23 cellular contexts compared by ENCODE assay signal in genomic region chr7:157793973-157794763, GRCh38.
DNase-seq lines count a peak whose midpoint lies in the region; ATAC-seq and TF ChIP-seq lines count a peak whose summit lies in the region.
"Had no signal": no experiment of that assay in that cellular context is flagged by ENCODE, and none has a peak within 500 bp of the region (broad histone marks: within the 10 kb centered on the region; RNA-seq: fewer than 3 reads in every experiment).

No MANE protein-coding gene starts in this region.

- H2BK12ac ChIP-seq in H9 (ENCODE audit: insufficient read length, low read depth, low read length): no peak overlapping the region

- peaks cover 0 to 10% (median 0%) of the 10 kb centered on the region in 3 experiments; a peak in 4 of 7 replicates for H3K36me3 Mint-ChIP-seq in H9 (ENCODE audit: insufficient read depth in 1 of 3, low read depth in 3 of 3)
- H3K36me3 Mint-ChIP-seq in endothelial cell (ENCODE audit: low read depth, unreplicated experiment): peaks cover 37% of the 10 kb centered on the region

- no peaks in the 10 kb centered on the region; the same call in 1 of the 2 replicates for H3K27me3 ChIP-seq in H9 (ENCODE audit: insufficient read depth, low read length)
- no peaks in the 10 kb centered on the region for H3K27me3 ChIP-seq in neuron (ENCODE audit: insufficient read depth, low read length)

- H2BK20ac ChIP-seq in H9 (ENCODE audit: low read depth, low read length, poor library complexity, severe bottlenecking): no peak overlapping the region

- H2AFZ ChIP-seq in H9 (ENCODE audit: low read length) (no peak overlapping the region), neuron (ENCODE audit: low read depth, low read length) (peak overlapping the region; percentile 49)
- H2AFZ ChIP-seq: PC-9 had no signal

- H3K23me2 ChIP-seq in H9 (ENCODE audit: insufficient read length, low read depth, low read length, poor library complexity, severe bottlenecking): no peaks in the 10 kb centered on the region

- ATAC-seq in HG03280 (IDR thresholded peaks at IDR 0.05; ENCODE audit: unreplicated experiment): no peak
- ATAC-seq: GM12878, SK-N-SH treated with all-trans-retinoic acid at 6 μM for 48 hours had no signal

- peak overlapping the region; percentile 12 for H4K91ac ChIP-seq in H9 (ENCODE audit: insufficient read length, low read depth, low read length)

- no peak overlapping the region for H2AK5ac ChIP-seq in H9 (ENCODE audit: insufficient read length, low read length)

- H3K4me3 ChIP-seq in neuron (ENCODE audit: low read length): peak overlapping the region; percentile 0
- H3K4me3 ChIP-seq: GM12878, PC-9 had no signal

- no CpG with 5 or more reads among the region's 39 CpGs for WGBS in H9 (ENCODE audit: extremely low coverage, insufficient read length, low lambda C conversion rate)

- H2BK120ac ChIP-seq in H9 (ENCODE audit: low read depth, low read length, poor library complexity, severe bottlenecking): no peak overlapping the region

- H3K4me3 Mint-ChIP-seq in H9 (peak overlapping the region; percentile 6 to 56; a peak in 3 of 5 replicates), endothelial cell (ENCODE audit: unreplicated experiment) (peak overlapping the region; percentile 26)
- H3K4me3 Mint-ChIP-seq: CD4-positive, alpha-beta T cell had no signal

- H3K79me2 ChIP-seq in H9 (ENCODE audit: insufficient read depth, low read length): no peaks in the 10 kb centered on the region

- H3K56ac ChIP-seq in H9 (ENCODE audit: insufficient read length, low read depth, low read length): no peak overlapping the region

- H3K4me1 Mint-ChIP-seq in H9 (peaks cover 41 to 47% of the 10 kb centered on the region in 2 experiments), endothelial cell (ENCODE audit: unreplicated experiment) (no peaks in the 10 kb centered on the region)

- no peak overlapping the region for H4K5ac ChIP-seq in H9 (ENCODE audit: insufficient read length, low read depth, low read length)

- H3K14ac ChIP-seq in H9 (ENCODE audit: insufficient read depth, low read length): 0 out of 2 replicates have a peak overlapping the region, but pooled peaks have one; percentile 16

- no peaks in the 10 kb centered on the region for H3K9me3 Mint-ChIP-seq in H9
- H3K9me3 Mint-ChIP-seq in endothelial cell (ENCODE audit: unreplicated experiment): peaks cover 48% of the 10 kb centered on the region
- H3K9me3 Mint-ChIP-seq: CD4-positive, alpha-beta T cell had no signal

- H3K9me3 ChIP-seq in H9 (ENCODE audit: control insufficient read depth, low read depth, low read length): no peaks in the 10 kb centered on the region
- no peaks in the 10 kb centered on the region for H3K9me3 ChIP-seq in neuron (ENCODE audit: low read length)

- no peaks in the 10 kb centered on the region for H4K20me1 ChIP-seq in H9 (ENCODE audit: control insufficient read depth, insufficient read depth, insufficient read length)

- no peak overlapping the region for H4K8ac ChIP-seq in H9 (replicated peaks; ENCODE audit: insufficient read length, low read depth, low read length)

- peaks cover 6% of the 10 kb centered on the region; the same call in 1 of the 2 replicates for H3K4me1 ChIP-seq in H9 (ENCODE audit: insufficient read depth, low read length)
- H3K4me1 ChIP-seq in neuron (ENCODE audit: insufficient read depth, low read length): peaks cover 23% of the 10 kb centered on the region

- no peak overlapping the region for H2BK5ac ChIP-seq in H9 (ENCODE audit: insufficient read length, low read length)

- TF ChIP-seq CTCF in H9 (conservative IDR thresholded peaks at IDR 0.05): no peak
- TF ChIP-seq CTCF in endothelial cell (IDR thresholded peaks at IDR 0.05; ENCODE audit: unreplicated experiment): no peak

- H3K36me3 ChIP-seq in neuron (ENCODE audit: insufficient read depth, low read length): no peaks in the 10 kb centered on the region

- H3K9ac ChIP-seq in H9 (ENCODE audit: extremely low read depth, insufficient read length, low read length): no peak overlapping the region

- H3K23ac ChIP-seq in H9 (ENCODE audit: insufficient read length, low read depth, low read length): no peak overlapping the region

- H3K79me1 ChIP-seq in H9 (ENCODE audit: insufficient read depth, low read depth, low read length, poor library complexity, severe bottlenecking): no peaks in the 10 kb centered on the region

- CTCF ChIA-PET in HEK293T (lab: Yijun Ruan, JAX): no interaction called here

- no peak overlapping the region for H3T11ph ChIP-seq in H9 (ENCODE audit: low read length)

- no peak overlapping the region for H3K4ac ChIP-seq in H9 (ENCODE audit: low read depth, low read length)

- peak overlapping the region; percentile 45 for H3K4me2 ChIP-seq in H9 (ENCODE audit: insufficient read depth, insufficient read length, low read length)
- H3K4me2 ChIP-seq: PC-9 had no signal

- H2BK15ac ChIP-seq in H9 (ENCODE audit: low read depth, low read length): no peak overlapping the region

- H3K18ac ChIP-seq in H9 (ENCODE audit: insufficient read length, low read depth, low read length): peak overlapping the region; percentile 21

- H3K27ac Mint-ChIP-seq in H9: peak overlapping the region; percentile 86 to 97 (median 90)
- no peak overlapping the region for H3K27ac Mint-ChIP-seq in endothelial cell (ENCODE audit: unreplicated experiment)
- H3K27ac Mint-ChIP-seq: CD4-positive, alpha-beta T cell had no signal

- POLR2A ChIA-PET in HEK293T (lab: Yijun Ruan, JAX): no interaction called here

- H3K27ac ChIP-seq in H9 (ENCODE audit: insufficient read length, low read depth, low read length): peak overlapping the region; percentile 70
- H3K27ac ChIP-seq: PC-9, RWPE1 had no signal

- H3K27me3 Mint-ChIP-seq in H9 (ENCODE audit: low read depth): peaks cover 6% of the 10 kb centered on the region
- peaks cover 23% of the 10 kb centered on the region for H3K27me3 Mint-ChIP-seq in endothelial cell (ENCODE audit: unreplicated experiment)
- H3K27me3 Mint-ChIP-seq: CD4-positive, alpha-beta T cell had no signal

- no peak for DNase-seq in H9
- DNase-seq in NCI-H510A treated with DMSO at 0.1 percent for 48 hours (lab: John Stamatoyannopoulos, UW): peak; percentile 13
- no peak for DNase-seq in endothelial cell (ENCODE audit: low spot score)
- no peak for DNase-seq in HEK293T (ENCODE audit: extremely low spot score)
- no peak for DNase-seq in RPMI8226
- no peak for DNase-seq in GM19240 (ENCODE audit: insufficient read length, low spot score)
- DNase-seq: CD4-positive, alpha-beta T cell; COR-L47; DMS79 treated with DMSO at 0.1 percent for 48 hours; GOT3; IMR-90; MV-4-11; NCI-H1694; NCI-H2081; NCI-H2171 treated with DMSO at 0.1 percent for 48 hours; NCI-H446 treated with DMSO at 0.1 percent for 48 hours; NCI-H748 treated with DMSO at 0.1 percent for 48 hours; PC-9 had no signal

TF ChIP-seq in HEK293T, 16 proteins besides CTCF, POLR2A, EP300 and RAD21:
- no peak for TF ChIP-seq ZNF384 (IDR thresholded peaks at IDR 0.05)
- TF ChIP-seq CTBP1 (IDR thresholded peaks at IDR 0.05; ENCODE audit: borderline replicate concordance): no peak
